ENCODE assay signal across 1 cellular context in genomic region chr16:11562411-11562810, GRCh38.
TF ChIP-seq lines count a peak whose summit lies in the region.

No MANE protein-coding gene starts in this region.

TF ChIP-seq in GM23338, 12 proteins besides CTCF, POLR2A, EP300 and RAD21 (continued from another document):
- TF ChIP-seq ZNF462 (CRISPR knock-in tag; IDR thresholded peaks at IDR 0.05): no peak
- TF ChIP-seq STAT1 (IDR thresholded peaks at IDR 0.05; ENCODE audit: unreplicated experiment): no peak
- no peak for TF ChIP-seq ZNF114 (CRISPR knock-in tag; IDR thresholded peaks at IDR 0.05)
- TF ChIP-seq JUNB (IDR thresholded peaks at IDR 0.05; ENCODE audit: unreplicated experiment): no peak
- no peak for TF ChIP-seq REST (IDR thresholded peaks at IDR 0.05; ENCODE audit: unreplicated experiment)
- no peak for TF ChIP-seq ZNF331 (CRISPR knock-in tag; IDR thresholded peaks at IDR 0.05; ENCODE audit: low read depth)
- no peak for TF ChIP-seq EZH2 (IDR thresholded peaks at IDR 0.05; ENCODE audit: low read depth, unreplicated experiment)
- TF ChIP-seq ETS1 (IDR thresholded peaks at IDR 0.05): no peak
- no peak for TF ChIP-seq NANOG (IDR thresholded peaks at IDR 0.05; ENCODE audit: borderline replicate concordance)
- TF ChIP-seq CREB1 (CRISPR knock-in tag; IDR thresholded peaks at IDR 0.05; ENCODE audit: low read depth): no peak
